In the genomic region with DNA sequence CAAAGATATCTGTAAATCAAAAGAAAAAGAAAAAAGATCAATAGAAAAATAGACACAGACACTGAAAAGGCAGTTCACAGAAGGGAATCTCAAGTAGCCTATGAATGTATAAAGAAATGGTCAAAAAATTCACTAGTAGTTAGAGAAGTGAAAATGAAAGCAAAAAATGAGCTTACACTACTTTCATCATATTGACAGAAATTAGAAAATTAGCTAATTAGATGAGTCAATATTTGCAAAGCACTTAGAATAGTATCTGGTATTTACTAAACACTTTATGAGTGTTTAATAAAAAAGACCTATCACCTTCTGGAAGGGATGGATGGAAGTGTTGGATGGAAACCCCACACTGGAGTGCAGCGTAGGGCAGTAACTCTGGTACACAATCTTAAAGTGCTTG, we compare ENCODE assay signal across 13 cellular contexts. TPM values are rescaled to one million over a fixed set of nuclear protein-coding genes. Genes with fewer than 3 reads are reported as not detected.
A peak's percentile ranks its signal among the peaks of the same experiment; 100 is the strongest.
DNase-seq lines count a peak whose midpoint lies in the region; ATAC-seq and TF ChIP-seq lines count a peak whose summit lies in the region.
"Had no signal": no experiment of that assay in that cellular context is flagged by ENCODE, and none has a peak within 500 bp of the region (broad histone marks: within the 10 kb centered on the region; RNA-seq: fewer than 3 reads in every experiment).

No MANE protein-coding gene starts in this region.

- H3K9me3 Mint-ChIP-seq in stimulated activated naive CD8-positive, alpha-beta T cell treated with anti-CD3 and anti-CD28 coated beads, Interleukin-15, Interleukin-2, amounts not matched to agents 100 ng/mL and 50 ng/mL, for 24 hours = no peaks in the 10 kb centered on the region
- no peaks in the 10 kb centered on the region for H3K9me3 Mint-ChIP-seq in activated T-helper 1 cell treated with anti-CD3 and anti-CD28 coated beads, Interleukin-12 subunit alpha, Interleukin-12 subunit beta, Interleukin-2, Interleukin-4 antibody, amounts not matched to agents 30 ng/mL and 10 ng/mL and 1 ng/mL, durations not matched to agents 14 hours and 24 hours and 36 hours

- H3K9me3 ChIP-seq in upper lobe of right lung = no peaks in the 10 kb centered on the region

- peaks cover 3% of the 10 kb centered on the region for H3K4me1 Mint-ChIP-seq in stimulated activated naive CD8-positive, alpha-beta T cell treated with anti-CD3 and anti-CD28 coated beads, Interleukin-15, Interleukin-2, amounts not matched to agents 100 ng/mL and 50 ng/mL, for 24 hours (ENCODE audit: low read depth)
- no peaks in the 10 kb centered on the region for H3K4me1 Mint-ChIP-seq in activated T-helper 1 cell treated with anti-CD3 and anti-CD28 coated beads, Interleukin-12 subunit alpha, Interleukin-12 subunit beta, Interleukin-2, Interleukin-4 antibody, amounts not matched to agents 30 ng/mL and 10 ng/mL and 1 ng/mL, durations not matched to agents 14 hours and 24 hours and 36 hours (ENCODE audit: low read depth)

- intact Hi-C loops in activated T-helper 1 cell treated with anti-CD3 and anti-CD28 coated beads, Interleukin-12 subunit alpha, Interleukin-12 subunit beta, Interleukin-2, Interleukin-4 antibody, amounts not matched to agents 30 ng/mL and 10 ng/mL and 1 ng/mL, durations not matched to agents 14 hours and 24 hours and 36 hours (cut with micrococcal nuclease) = loop anchor here (2.0 to 5.0 kb wide), 3 partner anchors 231 to 595 kb away; partner anchors contain the start of gene STN1
- intact Hi-C loops in upper lobe of right lung (cut with DNase I) = no loop called here

- no peaks in the 10 kb centered on the region for H3K27me3 Mint-ChIP-seq in stimulated activated naive CD8-positive, alpha-beta T cell treated with anti-CD3 and anti-CD28 coated beads, Interleukin-15, Interleukin-2, amounts not matched to agents 100 ng/mL and 50 ng/mL, for 24 hours
- no peaks in the 10 kb centered on the region for H3K27me3 Mint-ChIP-seq in activated T-helper 1 cell treated with anti-CD3 and anti-CD28 coated beads, Interleukin-12 subunit alpha, Interleukin-12 subunit beta, Interleukin-2, Interleukin-4 antibody, amounts not matched to agents 30 ng/mL and 10 ng/mL and 1 ng/mL, durations not matched to agents 14 hours and 24 hours and 36 hours (ENCODE audit: insufficient read depth)

- H3K27ac Mint-ChIP-seq in stimulated activated naive CD8-positive, alpha-beta T cell treated with anti-CD3 and anti-CD28 coated beads, Interleukin-15, Interleukin-2, amounts not matched to agents 100 ng/mL and 50 ng/mL, for 24 hours = peak overlapping the region; percentile 91
- peak overlapping the region; percentile 47 for H3K27ac Mint-ChIP-seq in activated T-helper 1 cell treated with anti-CD3 and anti-CD28 coated beads, Interleukin-12 subunit alpha, Interleukin-12 subunit beta, Interleukin-2, Interleukin-4 antibody, amounts not matched to agents 30 ng/mL and 10 ng/mL and 1 ng/mL, durations not matched to agents 14 hours and 24 hours and 36 hours

- H3K36me3 ChIP-seq in upper lobe of right lung = no peaks in the 10 kb centered on the region

- H3K4me1 ChIP-seq in upper lobe of right lung = peaks cover 30% of the 10 kb centered on the region

- H3K27ac ChIP-seq in upper lobe of right lung = peak overlapping the region; percentile 44
- H3K27ac ChIP-seq: hepatocyte had no signal

- H3K27me3 ChIP-seq in upper lobe of right lung = no peaks in the 10 kb centered on the region

- no peak for TF ChIP-seq CTCF in upper lobe of right lung (IDR thresholded peaks at IDR 0.05)

- H3K4me3 Mint-ChIP-seq in stimulated activated naive CD8-positive, alpha-beta T cell treated with anti-CD3 and anti-CD28 coated beads, Interleukin-15, Interleukin-2, amounts not matched to agents 100 ng/mL and 50 ng/mL, for 24 hours = no peak overlapping the region
- H3K4me3 Mint-ChIP-seq in activated T-helper 1 cell treated with anti-CD3 and anti-CD28 coated beads, Interleukin-12 subunit alpha, Interleukin-12 subunit beta, Interleukin-2, Interleukin-4 antibody, amounts not matched to agents 30 ng/mL and 10 ng/mL and 1 ng/mL, durations not matched to agents 14 hours and 24 hours and 36 hours = no peak overlapping the region
- H3K4me3 Mint-ChIP-seq: type B pancreatic cell had no signal

- H3K36me3 Mint-ChIP-seq in stimulated activated naive CD8-positive, alpha-beta T cell treated with anti-CD3 and anti-CD28 coated beads, Interleukin-15, Interleukin-2, amounts not matched to agents 100 ng/mL and 50 ng/mL, for 24 hours (ENCODE audit: low read depth) = no peaks in the 10 kb centered on the region
- H3K36me3 Mint-ChIP-seq in activated T-helper 1 cell treated with anti-CD3 and anti-CD28 coated beads, Interleukin-12 subunit alpha, Interleukin-12 subunit beta, Interleukin-2, Interleukin-4 antibody, amounts not matched to agents 30 ng/mL and 10 ng/mL and 1 ng/mL, durations not matched to agents 14 hours and 24 hours and 36 hours (ENCODE audit: low read depth) = no peaks in the 10 kb centered on the region
- H3K36me3 Mint-ChIP-seq: type B pancreatic cell had no signal

- DNase-seq in stimulated activated naive CD8-positive, alpha-beta T cell treated with anti-CD3 and anti-CD28 coated beads, Interleukin-15, Interleukin-2, amounts not matched to agents 100 U/mL and 50 U/mL, for 24 hours = no peak
- no peak for DNase-seq in activated T-helper 1 cell treated with anti-CD3 and anti-CD28 coated beads, Interleukin-12 subunit alpha, Interleukin-12 subunit beta, Interleukin-2, Interleukin-4 antibody, amounts not matched to agents 30 ng/mL and 10 ng/mL and 1 ng/mL, durations not matched to agents 14 hours and 24 hours and 36 hours (ENCODE audit: low spot score)
- DNase-seq in upper lobe of right lung (no peak), LoVo (ENCODE audit: low spot score) (no peak)
- no peak for DNase-seq in activated effector memory CD4-positive, alpha-beta T cell treated with anti-CD3 and anti-CD28 coated beads, Interleukin-2, amount 50 U/mL, for 16 hours
- DNase-seq: COR-L47, NCI-H1417 treated with DMSO at 0.1 percent for 48 hours, SHP77 treated with DMSO at 0.1 percent for 48 hours had no signal

- H3K4me3 ChIP-seq in upper lobe of right lung = peak overlapping the region; percentile 6
- H3K4me3 ChIP-seq: hepatocyte had no signal

- ATAC-seq in stimulated activated naive CD8-positive, alpha-beta T cell treated with anti-CD3 and anti-CD28 coated beads, Interleukin-15, Interleukin-2, amounts not matched to agents 100 U/mL and 50 U/mL, for 24 hours = no peak
- ATAC-seq in HG03558 (IDR thresholded peaks at IDR 0.05; ENCODE audit: extremely low read depth, unreplicated experiment) (peak; percentile 17), upper lobe of right lung (no peak), HG02588 (IDR thresholded peaks at IDR 0.05; ENCODE audit: unreplicated experiment) (no peak)

RNA-seq across cellular contexts. Expression of gene CFAP58, which starts 1.7 kb away (rescaled TPM):
- total RNA-seq in activated T-helper 1 cell treated with anti-CD3 and anti-CD28 coated beads, Interleukin-12 subunit alpha, Interleukin-12 subunit beta, Interleukin-2, Interleukin-4 antibody, amounts not matched to agents 30 ng/mL and 10 ng/mL and 1 ng/mL, durations not matched to agents 14 hours and 24 hours and 36 hours = 0.08 and 0.24 TPM in 2 replicates
- 0.14 TPM for total RNA-seq in upper lobe of right lung

RNA-seq across cellular contexts. Expression of gene ITPRIP, which starts 13.7 kb away (rescaled TPM):
- total RNA-seq in activated T-helper 1 cell treated with anti-CD3 and anti-CD28 coated beads, Interleukin-12 subunit alpha, Interleukin-12 subunit beta, Interleukin-2, Interleukin-4 antibody, amounts not matched to agents 30 ng/mL and 10 ng/mL and 1 ng/mL, durations not matched to agents 14 hours and 24 hours and 36 hours = 17.3 and 18.1 TPM in 2 replicates
- 34.4 TPM for total RNA-seq in upper lobe of right lung
